13 cellular contexts compared by ENCODE assay signal in genomic region chr22:42685941-42686666, GRCh38. TPM values are rescaled to one million over a fixed set of nuclear protein-coding genes. Genes with fewer than 3 reads are reported as not detected.
DNase-seq lines count a peak whose midpoint lies in the region; ATAC-seq and TF ChIP-seq lines count a peak whose summit lies in the region.
"Had no signal": no experiment of that assay in that cellular context is flagged by ENCODE, and none has a peak within 500 bp of the region (broad histone marks: within the 10 kb centered on the region; RNA-seq: fewer than 3 reads in every experiment).

No MANE protein-coding gene starts in this region.

- DNase-seq in NCI-H510A treated with DMSO at 0.1 percent for 48 hours (lab: John Stamatoyannopoulos, UW) = peak; percentile 10
- no peak for DNase-seq in NCI-H510A (lab: John Stamatoyannopoulos, UW)
- no peak for DNase-seq in dorsolateral prefrontal cortex
- DNase-seq in mucosa of descending colon = peak in 1 of 3 donors; percentile 61
- peak in 1 of 2 donors; percentile 58 for DNase-seq in upper lobe of left lung
- DNase-seq in stimulated activated CD4-positive, alpha-beta T cell treated with anti-CD3 and anti-CD28 coated beads, Interleukin-2, amount 100 ng/mL, for 24 hours = no peak
- DNase-seq: activated CD4-positive, alpha-beta T cell treated with anti-CD3 and anti-CD28 coated beads, Interleukin-2, amount 10 ng/mL, durations not matched to agents 7 days and 5 days; activated naive CD8-positive, alpha-beta T cell treated with anti-CD3 and anti-CD28 coated beads, Interleukin-2, amount 50 U/mL, for 24 hours; KG1; stimulated activated CD4-positive, alpha-beta T cell treated with anti-CD3 and anti-CD28 coated beads, Interleukin-15, amount 100 ng/mL, for 24 hours had no signal

- 57 to 67% methylated on average over 1 to 5 of the region's 5 CpGs for WGBS in upper lobe of left lung, 2 donors

- H3K36me3 ChIP-seq in mucosa of descending colon (ENCODE audit: low read depth) = no peaks in the 10 kb centered on the region
- no peaks in the 10 kb centered on the region for H3K36me3 ChIP-seq in upper lobe of left lung

- H3K4me3 ChIP-seq in dorsolateral prefrontal cortex (no peak overlapping the region), mucosa of descending colon (no peak overlapping the region), upper lobe of left lung (no peak overlapping the region)

- TF ChIP-seq CTCF in dorsolateral prefrontal cortex (IDR thresholded peaks at IDR 0.05 in 54 of 56, conservative IDR thresholded peaks at IDR 0.05 in 2 of 56; ENCODE audit: low read depth in 1 of 56, partially characterized antibody in 56 of 56) (no peak), mucosa of descending colon (IDR thresholded peaks at IDR 0.05) (no peak), upper lobe of left lung (IDR thresholded peaks at IDR 0.05) (peak in 1 of 6 experiments; percentile 28)

- H3K9me3 ChIP-seq in mucosa of descending colon = no peaks in the 10 kb centered on the region
- no peaks in the 10 kb centered on the region for H3K9me3 ChIP-seq in upper lobe of left lung

- peak; percentile 32 for ATAC-seq in mucosa of descending colon
- peak in 1 of 2 donors; percentile 23 for ATAC-seq in upper lobe of left lung (ENCODE audit: low FRiP score in 2 of 2)
- ATAC-seq in GM21447 (IDR thresholded peaks at IDR 0.05; ENCODE audit: unreplicated experiment) = no peak
- no peak for ATAC-seq in GM18517 (IDR thresholded peaks at IDR 0.05; ENCODE audit: unreplicated experiment)
- ATAC-seq: activated naive CD8-positive, alpha-beta T cell treated with anti-CD3 and anti-CD28 coated beads, Interleukin-2, amount 50 U/mL, for 24 hours had no signal

- peaks cover 23% of the 10 kb centered on the region for H3K4me1 ChIP-seq in mucosa of descending colon (ENCODE audit: low read depth)
- peaks cover 29 to 47% (median 41%) of the 10 kb centered on the region in 4 donors for H3K4me1 ChIP-seq in upper lobe of left lung

- intact Hi-C loops in dorsolateral prefrontal cortex (cut with DNase I) (no loop called here), mucosa of descending colon (cut with DNase I, micrococcal nuclease) (no loop called here)

- H3K27me3 ChIP-seq in dorsolateral prefrontal cortex (no peaks in the 10 kb centered on the region), upper lobe of left lung (no peaks in the 10 kb centered on the region)

- H3K27ac ChIP-seq in dorsolateral prefrontal cortex (peak overlapping the region in 32 of 59 donors; percentile 1 to 90 (median 38)), upper lobe of left lung (peak overlapping the region; percentile 27 to 88 (median 84))

- TF ChIP-seq EP300 in upper lobe of left lung (IDR thresholded peaks at IDR 0.05) = no peak

- no peak for TF ChIP-seq POLR2A in upper lobe of left lung (IDR thresholded peaks at IDR 0.05)

RNA-seq across cellular contexts. Expression of gene A4GALT, which starts 34.6 kb away (rescaled TPM):
- 10 to 100 TPM in 32 of 120 experiments, 1 to 10 TPM in 88; 1.8 to 24.5 (median 7.7) TPM for total RNA-seq in dorsolateral prefrontal cortex
- total RNA-seq in mucosa of descending colon = 10 to 100 TPM in 1 of 3 donors, 1 to 10 TPM in 2; 4.0 to 29.8 (median 9.3) TPM
- total RNA-seq in upper lobe of left lung = 10 to 100 TPM in 5 of 6 donors, 1 to 10 TPM in 1; 7.7 to 30.0 (median 16.1) TPM

RNA-seq across cellular contexts. Expression of gene CYB5R3, which starts 36.9 kb away (rescaled TPM):
- total RNA-seq in dorsolateral prefrontal cortex (100 to 1,000 TPM in 119 of 120 experiments, 10 to 100 TPM in 1; 85.4 to 229 (median 131) TPM), mucosa of descending colon (100 to 1,000 TPM; 139 to 211 (median 176) TPM), upper lobe of left lung (100 to 1,000 TPM in 5 of 6 donors, 10 to 100 TPM in 1; 79.6 to 265 (median 220) TPM)

RNA-seq across cellular contexts. Expression of gene ATP5MGL, which starts 45.7 kb away (rescaled TPM):
- 1 to 10 TPM in 62 of 120 experiments, under 1 TPM in 31, not detected in 27; 0.65 to 6.3 (median 1.3) TPM for total RNA-seq in dorsolateral prefrontal cortex
- total RNA-seq in mucosa of descending colon = 1 to 10 TPM in 2 of 3 donors, under 1 TPM in 1; 0.92 to 1.7 (median 1.2) TPM
- total RNA-seq in upper lobe of left lung = 1 to 10 TPM in 1 of 6 donors, under 1 TPM in 2, not detected in 3; 0.44 to 1.2 (median 0.78) TPM
- total RNA-seq: epithelial cell of proximal tubule had no signal
